19 cellular contexts compared by ENCODE assay signal in genomic region chr2:226679389-226680057, GRCh38.
DNase-seq lines count a peak whose midpoint lies in the region; ATAC-seq, FAIRE-seq and TF ChIP-seq lines count a peak whose summit lies in the region.
"Had no signal": no experiment of that assay in that cellular context is flagged by ENCODE, and none has a peak within 500 bp of the region (broad histone marks: within the 10 kb centered on the region; RNA-seq: fewer than 3 reads in every experiment).

No MANE protein-coding gene starts in this region.

- peaks cover 1% of the 10 kb centered on the region for H3K36me3 Mint-ChIP-seq in neural progenitor cell
- no peaks in the 10 kb centered on the region for H3K36me3 Mint-ChIP-seq in natural killer cell treated with Interleukin-12 subunit alpha and Interleukin-12 subunit beta and Interleukin-15 and Interleukin-18, amount 100 ng/mL, for 72 hours
- H3K36me3 Mint-ChIP-seq: CD4-positive, alpha-beta memory T cell had no signal

- H4K20me1 ChIP-seq in IMR-90 (ENCODE audit: insufficient read depth, low read length) (no peaks in the 10 kb centered on the region), neural progenitor cell (ENCODE audit: low read depth) (no peaks in the 10 kb centered on the region)

- no peak overlapping the region for H2BK5ac ChIP-seq in IMR-90 (ENCODE audit: low read depth, low read length, poor library complexity, severe bottlenecking)

- H3K79me1 ChIP-seq in IMR-90 (ENCODE audit: low read depth in 1 of 2, low read length in 2 of 2): no peaks in the 10 kb centered on the region

- H2AFZ ChIP-seq in IMR-90 (replicated peaks; ENCODE audit: low read length, poor library complexity) (no peak overlapping the region), neural progenitor cell (replicated peaks) (no peak overlapping the region)
- H2AFZ ChIP-seq: GM23248 had no signal

- DNase-seq in IMR-90: no peak
- no peak for DNase-seq in bronchial epithelial cell (ENCODE audit: low read depth)
- DNase-seq in neural progenitor cell (ENCODE audit: low spot score): peak; percentile 28
- DNase-seq in NCI-H146 (lab: John Stamatoyannopoulos, UW): no peak
- DNase-seq in natural killer cell treated with Interleukin-12 subunit alpha and Interleukin-12 subunit beta and Interleukin-15 and Interleukin-18, amount 100 ng/mL, for 72 hours (ENCODE audit: low spot score): no peak
- DNase-seq: CD4-positive, alpha-beta memory T cell; DMS153; DND-41; GDM1; GM23248 had no signal

- no peak overlapping the region for H3K18ac ChIP-seq in IMR-90 (ENCODE audit: low read depth, low read length)

- no peak overlapping the region for H3K56ac ChIP-seq in IMR-90 (ENCODE audit: extremely low read depth, insufficient read depth, low read length)

- H3K9me3 ChIP-seq in IMR-90 (ENCODE audit: control insufficient read depth, insufficient read depth, low read length) (no peaks in the 10 kb centered on the region), neural progenitor cell (ENCODE audit: low read depth) (no peaks in the 10 kb centered on the region)

- 74% methylated on average over 2 of the region's 7 CpGs; no CpG with 5 or more reads in 1 of the 2 experiments for WGBS in IMR-90 (ENCODE audit: extremely low coverage in 2 of 2, insufficient read length in 1 of 2), 2 experiments

- no peaks in the 10 kb centered on the region for H3K79me2 ChIP-seq in neural progenitor cell (ENCODE audit: low read depth)

- H3K27ac ChIP-seq in 22Rv1: peak overlapping the region; percentile 17; the same call in 1 of the 2 replicates
- H3K27ac ChIP-seq in IMR-90 (ENCODE audit: insufficient read depth, low read length): no peak overlapping the region
- H3K27ac ChIP-seq in neural progenitor cell: no peak overlapping the region
- H3K27ac ChIP-seq: C4-2B, GM23248 had no signal

- H2BK15ac ChIP-seq in IMR-90 (ENCODE audit: low read depth, low read length): no peak overlapping the region

- H3K9me3 Mint-ChIP-seq in neural progenitor cell: peaks cover 6% of the 10 kb centered on the region
- H3K9me3 Mint-ChIP-seq in natural killer cell treated with Interleukin-12 subunit alpha and Interleukin-12 subunit beta and Interleukin-15 and Interleukin-18, amount 100 ng/mL, for 72 hours: no peaks in the 10 kb centered on the region
- H3K9me3 Mint-ChIP-seq: CD4-positive, alpha-beta memory T cell had no signal

- TF ChIP-seq CTCF in 22Rv1 (IDR thresholded peaks at IDR 0.05): no peak
- TF ChIP-seq CTCF in IMR-90 (conservative IDR thresholded peaks at IDR 0.05; ENCODE audit: low read depth, low read length): no peak
- TF ChIP-seq CTCF in bronchial epithelial cell (IDR thresholded peaks at IDR 0.05; ENCODE audit: insufficient read depth, low read length, severe bottlenecking): no peak
- TF ChIP-seq CTCF in neural progenitor cell (IDR thresholded peaks at IDR 0.05): no peak

- H3K4me3 Mint-ChIP-seq in neural progenitor cell: no peak overlapping the region
- no peak overlapping the region for H3K4me3 Mint-ChIP-seq in natural killer cell treated with Interleukin-12 subunit alpha and Interleukin-12 subunit beta and Interleukin-15 and Interleukin-18, amount 100 ng/mL, for 72 hours
- H3K4me3 Mint-ChIP-seq: B cell; CD4-positive, alpha-beta memory T cell had no signal

- H3K4me2 ChIP-seq in IMR-90 (ENCODE audit: low read depth, low read length) (no peak overlapping the region), neural progenitor cell (no peak overlapping the region)

- no TSS peak for BruUV-seq in IMR-90 (replicated peaks; lab: Mats Ljungman, UMichigan)

- no peak overlapping the region for H2BK20ac ChIP-seq in IMR-90 (ENCODE audit: low read depth, low read length)

- H4K5ac ChIP-seq in IMR-90 (ENCODE audit: low read depth, low read length): no peak overlapping the region

- in situ Hi-C loops in IMR-90 (cut with MboI; ENCODE audit: low sequenced_read_pairs): no loop called here

- H3K23ac ChIP-seq in IMR-90 (ENCODE audit: low read depth, low read length): no peak overlapping the region

- no peak overlapping the region for H2AK9ac ChIP-seq in IMR-90 (replicated peaks; ENCODE audit: low read depth, low read length, poor library complexity)

- H4K8ac ChIP-seq in IMR-90 (ENCODE audit: low read depth in 2 of 2, low read length in 2 of 2): no peak overlapping the region

- intact Hi-C loops in IMR-90 (cut with micrococcal nuclease): no loop called here

- H3K9me1 ChIP-seq in IMR-90 (ENCODE audit: insufficient read depth, low read length): no peaks in the 10 kb centered on the region

- no peak overlapping the region for H3K14ac ChIP-seq in IMR-90 (replicated peaks; ENCODE audit: low read depth, low read length)

- no peak overlapping the region for H3K4me3 ChIP-seq in IMR-90 (ENCODE audit: insufficient read depth, low read depth, low read length)
- H3K4me3 ChIP-seq in bronchial epithelial cell (ENCODE audit: low read depth, low read length): no peak overlapping the region
- H3K4me3 ChIP-seq in neural progenitor cell: no peak overlapping the region
- H3K4me3 ChIP-seq: GM23248 had no signal

- peaks cover 29% of the 10 kb centered on the region for H3K4me1 Mint-ChIP-seq in neural progenitor cell
- no peaks in the 10 kb centered on the region for H3K4me1 Mint-ChIP-seq in natural killer cell treated with Interleukin-12 subunit alpha and Interleukin-12 subunit beta and Interleukin-15 and Interleukin-18, amount 100 ng/mL, for 72 hours (ENCODE audit: low read depth in 2 of 2)
- H3K4me1 Mint-ChIP-seq: B cell; CD4-positive, alpha-beta memory T cell had no signal

- dilution Hi-C loops in IMR-90 (cut with HindIII; ENCODE audit: low sequenced_read_pairs, unreplicated experiment): no loop called here

- H3K4me1 ChIP-seq in IMR-90 (ENCODE audit: control insufficient read depth, insufficient read depth, low read length) (peaks cover under 1% of the 10 kb centered on the region; the same call in 1 of the 2 replicates), neural progenitor cell (peaks cover 11% of the 10 kb centered on the region)

- FAIRE-seq in bronchial epithelial cell (lab: Jason Lieb, UNC): peak; percentile 75
- FAIRE-seq: A204.1, D721Med, GM19239, H54 had no signal

- H4K91ac ChIP-seq in IMR-90 (ENCODE audit: insufficient read depth, low read depth, low read length): no peak overlapping the region

- H3K9ac ChIP-seq in IMR-90 (ENCODE audit: low read depth, low read length) (no peak overlapping the region), neural progenitor cell (no peak overlapping the region)
- H3K9ac ChIP-seq: GM23248 had no signal

- H3F3A ChIP-seq in neural progenitor cell (ENCODE audit: low read depth): no peaks in the 10 kb centered on the region

- no peak overlapping the region for H2BK120ac ChIP-seq in IMR-90 (ENCODE audit: low read depth, low read length)

- peak overlapping the region; percentile 23; the same call in 1 of the 2 replicates for H3K4ac ChIP-seq in IMR-90 (ENCODE audit: low read depth, low read length)

- H3K36me3 ChIP-seq in IMR-90 (ENCODE audit: control insufficient read depth, insufficient read depth, low read length) (no peaks in the 10 kb centered on the region), bronchial epithelial cell (ENCODE audit: control insufficient read depth, insufficient read depth, low read length) (no peaks in the 10 kb centered on the region), neural progenitor cell (no peaks in the 10 kb centered on the region)

- ATAC-seq in IMR-90 (ENCODE audit: low read depth): no peak
- ATAC-seq in HG03342 (IDR thresholded peaks at IDR 0.05; ENCODE audit: unreplicated experiment): no peak
- no peak for ATAC-seq in GM21737 (IDR thresholded peaks at IDR 0.05; ENCODE audit: unreplicated experiment)
- no peak for ATAC-seq in natural killer cell treated with Interleukin-12 subunit alpha and Interleukin-12 subunit beta and Interleukin-15 and Interleukin-18, amount 100 ng/mL, for 72 hours

- CTCF ChIA-PET in IMR-90 (lab: Yijun Ruan, JAX): no interaction called here

- H2AK5ac ChIP-seq in IMR-90 (ENCODE audit: low read depth, low read length): no peak overlapping the region

- TF ChIP-seq POLR2A in IMR-90 (IDR thresholded peaks at IDR 0.05; ENCODE audit: low read depth, low read length): no peak

- TF ChIP-seq RAD21 in IMR-90 (IDR thresholded peaks at IDR 0.05; ENCODE audit: low read length): no peak

- peaks cover 4% of the 10 kb centered on the region for H3K27me3 Mint-ChIP-seq in neural progenitor cell (ENCODE audit: insufficient read depth, low read depth)
- H3K27me3 Mint-ChIP-seq in natural killer cell treated with Interleukin-12 subunit alpha and Interleukin-12 subunit beta and Interleukin-15 and Interleukin-18, amount 100 ng/mL, for 72 hours: peaks cover 2 to 21% of the 10 kb centered on the region in 2 donors

- H3K27ac Mint-ChIP-seq in neural progenitor cell: peak overlapping the region; percentile 27
- no peak overlapping the region for H3K27ac Mint-ChIP-seq in natural killer cell treated with Interleukin-12 subunit alpha and Interleukin-12 subunit beta and Interleukin-15 and Interleukin-18, amount 100 ng/mL, for 72 hours
- H3K27ac Mint-ChIP-seq: B cell; CD4-positive, alpha-beta memory T cell had no signal

- no peaks in the 10 kb centered on the region for H3K27me3 ChIP-seq in IMR-90 (ENCODE audit: control insufficient read depth, insufficient read depth, low read length)
- H3K27me3 ChIP-seq in bronchial epithelial cell (ENCODE audit: control insufficient read depth, insufficient read depth, low read length): no peaks in the 10 kb centered on the region
- H3K27me3 ChIP-seq in neural progenitor cell: no peaks in the 10 kb centered on the region

- POLR2A ChIA-PET in IMR-90 (lab: Charles Lee; ENCODE audit: unreplicated experiment): no interaction called here

TF ChIP-seq in IMR-90, 13 proteins besides CTCF, POLR2A, EP300 and RAD21 (continues in another document):
- TF ChIP-seq, protein P1, sequence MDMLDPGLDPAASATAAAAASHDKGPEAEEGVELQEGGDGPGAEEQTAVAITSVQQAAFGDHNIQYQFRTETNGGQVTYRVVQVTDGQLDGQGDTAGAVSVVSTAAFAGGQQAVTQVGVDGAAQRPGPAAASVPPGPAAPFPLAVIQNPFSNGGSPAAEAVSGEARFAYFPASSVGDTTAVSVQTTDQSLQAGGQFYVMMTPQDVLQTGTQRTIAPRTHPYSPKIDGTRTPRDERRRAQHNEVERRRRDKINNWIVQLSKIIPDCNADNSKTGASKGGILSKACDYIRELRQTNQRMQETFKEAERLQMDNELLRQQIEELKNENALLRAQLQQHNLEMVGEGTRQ (IDR thresholded peaks at IDR 0.05; ENCODE audit: low read depth, low read length): no peak
- TF ChIP-seq ELK1 (IDR thresholded peaks at IDR 0.05; ENCODE audit: borderline replicate concordance, low read depth, low read length) (no peak), CEBPB (IDR thresholded peaks at IDR 0.05; ENCODE audit: low read depth, low read length) (no peak), RCOR1 (IDR thresholded peaks at IDR 0.05; ENCODE audit: insufficient replicate concordance, low read length) (no peak)
